10 cellular contexts compared by ENCODE assay signal in the genomic region with DNA sequence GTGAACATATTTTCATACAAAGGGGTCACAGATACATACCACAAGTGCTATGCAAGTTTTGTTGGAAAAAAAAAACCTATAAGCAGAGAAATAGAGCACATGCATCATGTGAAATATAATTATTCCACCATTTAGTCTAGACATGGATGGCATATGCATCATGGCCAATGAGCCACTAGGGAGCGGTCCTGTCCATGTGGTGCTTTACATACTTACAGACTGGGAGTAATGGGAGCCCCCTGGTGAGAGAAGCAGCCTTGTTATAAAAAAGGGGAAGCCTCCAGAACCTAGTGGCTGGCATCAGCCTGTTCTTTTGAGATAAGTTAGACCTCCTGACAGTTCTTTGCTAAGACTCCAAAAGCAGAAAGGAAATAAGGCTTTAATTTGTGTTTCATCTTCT.
DNase-seq lines count a peak whose midpoint lies in the region; ATAC-seq and TF ChIP-seq lines count a peak whose summit lies in the region.
"Had no signal": no experiment of that assay in that cellular context is flagged by ENCODE, and none has a peak within 500 bp of the region (broad histone marks: within the 10 kb centered on the region; RNA-seq: fewer than 3 reads in every experiment).

No MANE protein-coding gene starts in this region.

- H3K4me1 Mint-ChIP-seq in glutamatergic neuron (ENCODE audit: low read depth, unreplicated experiment): peaks cover under 1% of the 10 kb centered on the region
- no peaks in the 10 kb centered on the region for H3K4me1 Mint-ChIP-seq in activated naive CD4-positive, alpha-beta T cell treated with anti-CD3 and anti-CD28 coated beads, Interleukin-2, amount 10 ng/mL, durations not matched to agents 7 days and 5 days

- DNase-seq in Caki2 (ENCODE audit: low read depth): peak; percentile 21
- DNase-seq in HL-60 (ENCODE audit: low read depth in 1 of 2, low spot score in 1 of 2): peak; percentile 47 to 92
- DNase-seq in RKO (ENCODE audit: low spot score): peak; percentile 32
- no peak for DNase-seq in glutamatergic neuron
- DNase-seq in central memory CD4-positive, alpha-beta T cell: no peak
- no peak for DNase-seq in activated naive CD4-positive, alpha-beta T cell treated with anti-CD3 and anti-CD28 coated beads, Interleukin-2, amount 10 ng/mL, durations not matched to agents 7 days and 5 days
- DNase-seq: effector CD8-positive, alpha-beta T cell had no signal

- H3K27ac Mint-ChIP-seq in glutamatergic neuron (ENCODE audit: unreplicated experiment): no peak overlapping the region
- no peak overlapping the region for H3K27ac Mint-ChIP-seq in activated naive CD4-positive, alpha-beta T cell treated with anti-CD3 and anti-CD28 coated beads, Interleukin-2, amount 10 ng/mL, durations not matched to agents 7 days and 5 days

- CTCF ChIA-PET in activated naive CD4-positive, alpha-beta T cell treated with anti-CD3 and anti-CD28 coated beads, Interleukin-2, amount 10 ng/mL, durations not matched to agents 7 days and 5 days (lab: Charles Lee): no interaction called here

- peak overlapping the region; percentile 51 for H3K27ac ChIP-seq in HL-60 (replicated peaks)
- H3K27ac ChIP-seq: neutrophil had no signal

- no peaks in the 10 kb centered on the region for H3K36me3 Mint-ChIP-seq in glutamatergic neuron (ENCODE audit: unreplicated experiment)
- H3K36me3 Mint-ChIP-seq in activated naive CD4-positive, alpha-beta T cell treated with anti-CD3 and anti-CD28 coated beads, Interleukin-2, amount 10 ng/mL, durations not matched to agents 7 days and 5 days: no peaks in the 10 kb centered on the region

- ATAC-seq in GM19324 (IDR thresholded peaks at IDR 0.05; ENCODE audit: low FRiP score, unreplicated experiment) (no peak), HG02870 (IDR thresholded peaks at IDR 0.05; ENCODE audit: unreplicated experiment) (no peak)

- no peaks in the 10 kb centered on the region for H3K27me3 ChIP-seq in HL-60 (ENCODE audit: insufficient read depth, poor library complexity, severe bottlenecking)
- H3K27me3 ChIP-seq: neutrophil had no signal

- no peak overlapping the region for H3K4me3 Mint-ChIP-seq in glutamatergic neuron (ENCODE audit: unreplicated experiment)
- no peak overlapping the region for H3K4me3 Mint-ChIP-seq in activated naive CD4-positive, alpha-beta T cell treated with anti-CD3 and anti-CD28 coated beads, Interleukin-2, amount 10 ng/mL, durations not matched to agents 7 days and 5 days

- in situ Hi-C loops in Caki2 (cut with HindIII; ENCODE audit: low pct_unique_long_range_greater_than_20kb, low sequenced_read_pairs): no loop called here

- no peaks in the 10 kb centered on the region for H3K9me3 Mint-ChIP-seq in glutamatergic neuron (ENCODE audit: unreplicated experiment)
- H3K9me3 Mint-ChIP-seq in activated naive CD4-positive, alpha-beta T cell treated with anti-CD3 and anti-CD28 coated beads, Interleukin-2, amount 10 ng/mL, durations not matched to agents 7 days and 5 days: peaks cover 2% of the 10 kb centered on the region

- TF ChIP-seq CTCF in HL-60 (IDR thresholded peaks at IDR 0.05; ENCODE audit: insufficient read depth, low read length): peak; percentile 56
- TF ChIP-seq CTCF in glutamatergic neuron (IDR thresholded peaks at IDR 0.05; ENCODE audit: partially characterized antibody, unreplicated experiment): peak; percentile 16

- no peaks in the 10 kb centered on the region for H3K27me3 Mint-ChIP-seq in glutamatergic neuron (ENCODE audit: unreplicated experiment)
- no peaks in the 10 kb centered on the region for H3K27me3 Mint-ChIP-seq in activated naive CD4-positive, alpha-beta T cell treated with anti-CD3 and anti-CD28 coated beads, Interleukin-2, amount 10 ng/mL, durations not matched to agents 7 days and 5 days

- no peak overlapping the region for H3K4me3 ChIP-seq in HL-60 (replicated peaks; ENCODE audit: insufficient read depth, low read length)

Comparison
In these comparisons a context has a peak if more than half of its experiments do, and no peak if none do; other contexts are left out.
1. DNase-seq: peak in Caki2 (single experiment), HL-60 (2 of 2) and RKO (single experiment); none in glutamatergic neuron (single experiment), central memory CD4-positive, alpha-beta T cell (single experiment) and activated naive CD4-positive, alpha-beta T cell treated with anti-CD3 and anti-CD28 coated beads, Interleukin-2, amount 10 ng/mL, durations not matched to agents 7 days and 5 days (single experiment).